1 cellular context compared by ENCODE assay signal in the genomic region with DNA sequence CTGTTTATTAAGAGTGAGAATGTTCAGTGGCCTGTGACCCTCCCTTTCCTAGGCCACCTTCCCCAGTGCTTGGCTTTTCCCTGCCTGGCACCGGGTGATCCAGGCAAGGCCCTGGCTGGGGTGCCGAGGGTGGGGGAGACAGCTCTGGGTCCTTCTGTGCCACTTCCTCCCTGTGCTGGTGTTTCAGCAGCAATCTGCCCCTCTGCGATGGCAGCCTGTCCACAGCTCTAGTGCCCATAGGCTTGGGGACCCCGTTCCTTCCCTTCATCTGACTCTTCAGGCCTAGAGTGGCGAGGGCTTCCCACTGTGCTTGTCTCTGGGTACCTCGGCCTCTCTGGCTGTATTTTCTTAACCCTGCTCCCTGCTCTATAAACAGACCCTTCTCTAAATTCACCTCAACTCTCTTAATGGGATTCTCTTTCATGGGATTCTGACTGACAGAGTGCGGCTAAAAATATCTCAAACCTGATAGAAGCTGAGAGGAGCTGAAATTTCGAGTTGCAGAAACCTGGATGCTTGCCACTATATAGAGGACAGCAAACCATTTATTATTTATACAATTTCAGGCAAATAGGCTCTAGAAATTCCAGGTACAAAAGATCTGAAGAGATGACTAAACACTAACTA.
TF ChIP-seq lines count a peak whose summit lies in the region.

No MANE protein-coding gene starts in this region.

TF ChIP-seq in IMR-90, 13 proteins besides CTCF, POLR2A, EP300 and RAD21 (continued from another document):
- TF ChIP-seq, protein P1, sequence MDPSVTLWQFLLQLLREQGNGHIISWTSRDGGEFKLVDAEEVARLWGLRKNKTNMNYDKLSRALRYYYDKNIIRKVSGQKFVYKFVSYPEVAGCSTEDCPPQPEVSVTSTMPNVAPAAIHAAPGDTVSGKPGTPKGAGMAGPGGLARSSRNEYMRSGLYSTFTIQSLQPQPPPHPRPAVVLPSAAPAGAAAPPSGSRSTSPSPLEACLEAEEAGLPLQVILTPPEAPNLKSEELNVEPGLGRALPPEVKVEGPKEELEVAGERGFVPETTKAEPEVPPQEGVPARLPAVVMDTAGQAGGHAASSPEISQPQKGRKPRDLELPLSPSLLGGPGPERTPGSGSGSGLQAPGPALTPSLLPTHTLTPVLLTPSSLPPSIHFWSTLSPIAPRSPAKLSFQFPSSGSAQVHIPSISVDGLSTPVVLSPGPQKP (IDR thresholded peaks at IDR 0.05; ENCODE audit: borderline replicate concordance, low read depth, low read length): no peak
- TF ChIP-seq MXI1 (IDR thresholded peaks at IDR 0.05; ENCODE audit: borderline replicate concordance, low read depth, low read length) (no peak), CHD1 (IDR thresholded peaks at IDR 0.05; ENCODE audit: low read depth, low read length) (no peak), BHLHE40 (IDR thresholded peaks at IDR 0.05; ENCODE audit: low read depth, low read length) (no peak), RCOR1 (IDR thresholded peaks at IDR 0.05; ENCODE audit: insufficient replicate concordance, low read length) (no peak)
- TF ChIP-seq, protein P2, sequence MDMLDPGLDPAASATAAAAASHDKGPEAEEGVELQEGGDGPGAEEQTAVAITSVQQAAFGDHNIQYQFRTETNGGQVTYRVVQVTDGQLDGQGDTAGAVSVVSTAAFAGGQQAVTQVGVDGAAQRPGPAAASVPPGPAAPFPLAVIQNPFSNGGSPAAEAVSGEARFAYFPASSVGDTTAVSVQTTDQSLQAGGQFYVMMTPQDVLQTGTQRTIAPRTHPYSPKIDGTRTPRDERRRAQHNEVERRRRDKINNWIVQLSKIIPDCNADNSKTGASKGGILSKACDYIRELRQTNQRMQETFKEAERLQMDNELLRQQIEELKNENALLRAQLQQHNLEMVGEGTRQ (IDR thresholded peaks at IDR 0.05; ENCODE audit: low read depth, low read length): no peak
